In genomic region chr22:21961127-21961867, GRCh38 we compare ENCODE assay signal across 1 cellular context.
TF ChIP-seq lines count a peak whose summit lies in the region.

No MANE protein-coding gene starts in this region.

TF ChIP-seq in IMR-90, 13 proteins besides CTCF, POLR2A, EP300 and RAD21 (continued from another document):
- no peak for TF ChIP-seq USF2 (IDR thresholded peaks at IDR 0.05; ENCODE audit: low read depth, low read length)
- TF ChIP-seq CHD1 (IDR thresholded peaks at IDR 0.05; ENCODE audit: low read depth, low read length): no peak
- TF ChIP-seq MXI1 (IDR thresholded peaks at IDR 0.05; ENCODE audit: borderline replicate concordance, low read depth, low read length): no peak
- no peak for TF ChIP-seq RFX5 (IDR thresholded peaks at IDR 0.05; ENCODE audit: low read depth, low read length)
- TF ChIP-seq RCOR1 (IDR thresholded peaks at IDR 0.05; ENCODE audit: insufficient replicate concordance, low read length): no peak
- no peak for TF ChIP-seq BHLHE40 (IDR thresholded peaks at IDR 0.05; ENCODE audit: low read depth, low read length)
- TF ChIP-seq FOS (IDR thresholded peaks at IDR 0.05; ENCODE audit: low read depth, low read length): no peak
- no peak for TF ChIP-seq MAZ (IDR thresholded peaks at IDR 0.05; ENCODE audit: borderline replicate concordance, low read depth, low read length)
- TF ChIP-seq SMC3 (IDR thresholded peaks at IDR 0.05; ENCODE audit: low read depth, low read length): no peak
- no peak for TF ChIP-seq NFE2L2 (IDR thresholded peaks at IDR 0.05; ENCODE audit: low read depth, low read length)
- no peak for TF ChIP-seq CEBPB (IDR thresholded peaks at IDR 0.05; ENCODE audit: low read depth, low read length)
